Comparison of ENCODE assay signal across 25 cellular contexts in the genomic region with DNA sequence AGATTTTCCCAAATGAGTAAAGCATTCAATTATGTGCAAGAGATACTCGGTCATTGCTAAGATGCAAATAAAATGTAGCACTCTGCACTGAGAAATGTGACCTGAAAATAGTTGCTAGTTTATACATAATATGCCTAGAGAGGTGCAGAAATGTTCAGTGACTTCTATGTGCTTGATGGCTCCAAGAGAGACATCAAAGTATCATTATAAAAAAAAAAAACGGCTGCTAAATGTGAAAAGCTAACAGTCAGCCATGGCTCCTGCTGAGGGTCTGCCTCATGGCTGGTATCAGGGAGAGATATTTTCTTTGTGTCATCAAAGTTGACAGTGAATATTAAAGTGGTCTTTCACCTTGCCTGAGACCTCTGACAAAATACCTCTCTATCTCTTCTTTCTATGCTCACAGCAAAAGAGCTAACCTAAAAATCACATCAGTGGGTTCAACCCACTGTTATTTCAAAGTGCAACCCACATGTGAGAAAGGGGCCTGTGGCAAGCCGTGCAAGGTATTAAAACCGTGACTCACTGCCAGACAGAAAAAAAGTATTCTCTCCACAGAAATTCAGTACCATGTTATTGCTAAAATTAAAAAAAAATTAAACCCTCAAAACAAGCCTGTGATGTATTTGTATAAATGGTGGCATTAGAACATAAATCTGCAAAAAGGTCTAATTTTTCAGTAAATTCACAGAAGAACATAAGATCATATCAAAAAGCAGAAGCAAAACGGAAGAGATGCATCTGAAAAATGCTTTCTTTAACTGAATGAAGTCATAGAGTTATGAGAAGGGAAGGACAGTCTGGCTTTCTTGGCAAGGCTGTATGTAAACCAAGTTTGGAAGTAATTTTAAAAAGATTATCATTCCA.
DNase-seq lines count a peak whose midpoint lies in the region; ATAC-seq lines count a peak whose summit lies in the region.
"Had no signal": no experiment of that assay in that cellular context is flagged by ENCODE, and none has a peak within 500 bp of the region (broad histone marks: within the 10 kb centered on the region; RNA-seq: fewer than 3 reads in every experiment).

No MANE protein-coding gene starts in this region.

- H3K9me3 Mint-ChIP-seq in activated naive CD8-positive, alpha-beta T cell treated with anti-CD3 and anti-CD28 coated beads, Interleukin-2, amount 50 U/mL, for 24 hours: no peaks in the 10 kb centered on the region
- H3K9me3 Mint-ChIP-seq: activated B cell treated with CpG ODN at 0.5 μM for 24 hours; stimulated activated naive B cell treated with anti-CD40 and anti-IgM and Interleukin-4, amounts not matched to agents 10 μg/mL and 1 μg/mL and 100 μg/mL, for 72 hours had no signal

- DNase-seq in activated CD4-positive, alpha-beta T cell treated with anti-CD3 and anti-CD28 coated beads for 4 hours: peak; percentile 4 to 21
- no peak for DNase-seq in activated CD4-positive, alpha-beta T cell treated with anti-CD3 and anti-CD28 coated beads, Interleukin-2, amount 50 U/mL, for 1 hour
- DNase-seq in stimulated activated CD4-positive, alpha-beta T cell treated with anti-CD3 and anti-CD28 coated beads, Interleukin-1b, Interleukin-23, amount 100 ng/mL, for 48 hours: peak; percentile 20
- no peak for DNase-seq in stimulated activated CD4-positive, alpha-beta T cell treated with anti-CD3 and anti-CD28 coated beads, Interleukin-2, amount 100 ng/mL, for 24 hours
- DNase-seq in activated naive CD8-positive, alpha-beta T cell treated with anti-CD3 and anti-CD28 coated beads, Interleukin-2, amount 50 U/mL, for 24 hours: no peak
- DNase-seq in stimulated activated naive CD8-positive, alpha-beta T cell treated with anti-CD3 and anti-CD28 coated beads, Interleukin-15, Interleukin-2, amounts not matched to agents 100 U/mL and 50 U/mL, for 24 hours: no peak
- DNase-seq in NCI-H1436 (lab: John Stamatoyannopoulos, UW): no peak
- DNase-seq: activated B cell treated with CpG ODN at 0.5 μM for 24 hours; body of pancreas; cerebellar nuclear complex; DMS79 treated with DMSO at 0.1 percent for 48 hours; foreskin melanocyte; GF-D8; HCEC 1CT; heart right ventricle; MM.1S; NCI-H1105 treated with DMSO at 0.1 percent for 48 hours; NCI-H1930; NCI-H524; OCI-M1; retina; small intestine; stimulated activated naive B cell treated with anti-CD40 and anti-IgM and Interleukin-4, amounts not matched to agents 10 μg/mL and 1 μg/mL and 100 μg/mL, for 72 hours; testis had no signal

- no peaks in the 10 kb centered on the region for H3K36me3 Mint-ChIP-seq in activated naive CD8-positive, alpha-beta T cell treated with anti-CD3 and anti-CD28 coated beads, Interleukin-2, amount 50 U/mL, for 24 hours (ENCODE audit: low read depth)
- H3K36me3 Mint-ChIP-seq: stimulated activated naive B cell treated with anti-CD40 and anti-IgM and Interleukin-4, amounts not matched to agents 10 μg/mL and 1 μg/mL and 100 μg/mL, for 72 hours had no signal

- peaks cover 2% of the 10 kb centered on the region for H3K27me3 Mint-ChIP-seq in activated naive CD8-positive, alpha-beta T cell treated with anti-CD3 and anti-CD28 coated beads, Interleukin-2, amount 50 U/mL, for 24 hours

- ATAC-seq in activated naive CD8-positive, alpha-beta T cell treated with anti-CD3 and anti-CD28 coated beads, Interleukin-2, amount 50 U/mL, for 24 hours: peak; percentile 77
- peak; percentile 23 for ATAC-seq in stimulated activated naive CD8-positive, alpha-beta T cell treated with anti-CD3 and anti-CD28 coated beads, Interleukin-15, Interleukin-2, amounts not matched to agents 100 U/mL and 50 U/mL, for 24 hours
- ATAC-seq in HG03095 (IDR thresholded peaks at IDR 0.05; ENCODE audit: unreplicated experiment): no peak
- ATAC-seq: body of pancreas; heart right ventricle; stimulated activated naive B cell treated with anti-CD40 and anti-IgM and Interleukin-4, amounts not matched to agents 10 μg/mL and 1 μg/mL and 100 μg/mL, for 72 hours had no signal

- no peak overlapping the region for H3K27ac Mint-ChIP-seq in activated naive CD8-positive, alpha-beta T cell treated with anti-CD3 and anti-CD28 coated beads, Interleukin-2, amount 50 U/mL, for 24 hours
- H3K27ac Mint-ChIP-seq: activated B cell treated with CpG ODN at 0.5 μM for 24 hours; stimulated activated naive B cell treated with anti-CD40 and anti-IgM and Interleukin-4, amounts not matched to agents 10 μg/mL and 1 μg/mL and 100 μg/mL, for 72 hours had no signal

- no peak overlapping the region for H3K4me3 Mint-ChIP-seq in activated naive CD8-positive, alpha-beta T cell treated with anti-CD3 and anti-CD28 coated beads, Interleukin-2, amount 50 U/mL, for 24 hours
- H3K4me3 Mint-ChIP-seq: activated B cell treated with CpG ODN at 0.5 μM for 24 hours; stimulated activated naive B cell treated with anti-CD40 and anti-IgM and Interleukin-4, amounts not matched to agents 10 μg/mL and 1 μg/mL and 100 μg/mL, for 72 hours had no signal

- H3K4me1 Mint-ChIP-seq in activated naive CD8-positive, alpha-beta T cell treated with anti-CD3 and anti-CD28 coated beads, Interleukin-2, amount 50 U/mL, for 24 hours: peaks cover 13% of the 10 kb centered on the region
- H3K4me1 Mint-ChIP-seq: activated B cell treated with CpG ODN at 0.5 μM for 24 hours; stimulated activated naive B cell treated with anti-CD40 and anti-IgM and Interleukin-4, amounts not matched to agents 10 μg/mL and 1 μg/mL and 100 μg/mL, for 72 hours had no signal

Comparison
In these comparisons a context has a peak if more than half of its experiments do, and no peak if none do; other contexts are left out.
1. DNase-seq: peak in activated CD4-positive, alpha-beta T cell treated with anti-CD3 and anti-CD28 coated beads for 4 hours (2 of 2) and stimulated activated CD4-positive, alpha-beta T cell treated with anti-CD3 and anti-CD28 coated beads, Interleukin-1b, Interleukin-23, amount 100 ng/mL, for 48 hours (single experiment); none in activated CD4-positive, alpha-beta T cell treated with anti-CD3 and anti-CD28 coated beads, Interleukin-2, amount 50 U/mL, for 1 hour (single experiment), stimulated activated CD4-positive, alpha-beta T cell treated with anti-CD3 and anti-CD28 coated beads, Interleukin-2, amount 100 ng/mL, for 24 hours (0 of 2), activated naive CD8-positive, alpha-beta T cell treated with anti-CD3 and anti-CD28 coated beads, Interleukin-2, amount 50 U/mL, for 24 hours (single experiment), stimulated activated naive CD8-positive, alpha-beta T cell treated with anti-CD3 and anti-CD28 coated beads, Interleukin-15, Interleukin-2, amounts not matched to agents 100 U/mL and 50 U/mL, for 24 hours (single experiment) and NCI-H1436 (single experiment).